In genomic region chr19:1446713-1447564, GRCh38 we compare ENCODE assay signal across 1 cellular context.
TF ChIP-seq lines count a peak whose summit lies in the region.

No MANE protein-coding gene starts in this region.

TF ChIP-seq in WTC11, 78 proteins besides CTCF, POLR2A, EP300 and RAD21 (continued from another document and continues in another):
- TF ChIP-seq ATF2 (CRISPR knock-in tag; IDR thresholded peaks at IDR 0.05; ENCODE audit: borderline replicate concordance, low read depth) (no peak), ETV6 (CRISPR knock-in tag; IDR thresholded peaks at IDR 0.05) (peak; percentile 62; the same call in 1 of the 2 replicates), MYBL2 (CRISPR knock-in tag; IDR thresholded peaks at IDR 0.05) (peak; percentile 88; the same call in 1 of the 2 replicates), ZBTB21 (CRISPR knock-in tag; IDR thresholded peaks at IDR 0.05; ENCODE audit: borderline replicate concordance) (peak; percentile 85), ZNF263 (CRISPR knock-in tag; IDR thresholded peaks at IDR 0.05; ENCODE audit: low read depth) (0 out of 2 replicates have a peak, but pooled peaks have one; percentile 42), JUN (CRISPR knock-in tag; IDR thresholded peaks at IDR 0.05) (peak; percentile 94), AFF4 (CRISPR knock-in tag; IDR thresholded peaks at IDR 0.05; ENCODE audit: borderline replicate concordance) (no peak), ESRRA (CRISPR knock-in tag; IDR thresholded peaks at IDR 0.05; ENCODE audit: borderline replicate concordance) (peak; percentile 91; the same call in 1 of the 2 replicates), NR1H2 (CRISPR knock-in tag; IDR thresholded peaks at IDR 0.05) (0 out of 2 replicates have a peak, but pooled peaks have one; percentile 61), NFYB (CRISPR knock-in tag; conservative IDR thresholded peaks at IDR 0.05; ENCODE audit: low read depth) (no peak; the same call in 1 of the 2 replicates), ZBTB43 (CRISPR knock-in tag; IDR thresholded peaks at IDR 0.05) (peak; percentile 72; the same call in 1 of the 2 replicates), NFATC4 (CRISPR knock-in tag; IDR thresholded peaks at IDR 0.05) (no peak), ATF1 (CRISPR knock-in tag; IDR thresholded peaks at IDR 0.05) (no peak), STAT6 (CRISPR knock-in tag; conservative IDR thresholded peaks at IDR 0.05; ENCODE audit: low read depth) (no peak), ZSCAN18 (CRISPR knock-in tag; IDR thresholded peaks at IDR 0.05) (no peak), HMGXB4 (CRISPR knock-in tag; IDR thresholded peaks at IDR 0.05) (peak; percentile 44), NR3C1 (CRISPR knock-in tag; conservative IDR thresholded peaks at IDR 0.05; ENCODE audit: low read depth) (no peak), CBFB (CRISPR knock-in tag; IDR thresholded peaks at IDR 0.05; ENCODE audit: low read depth) (no peak), ZNF416 (CRISPR knock-in tag; IDR thresholded peaks at IDR 0.05) (no peak), TP53 (CRISPR knock-in tag; IDR thresholded peaks at IDR 0.05) (peak; percentile 85; the same call in 1 of the 2 replicates), RELA (CRISPR knock-in tag; IDR thresholded peaks at IDR 0.05; ENCODE audit: borderline replicate concordance) (no peak), JAZF1 (CRISPR knock-in tag; IDR thresholded peaks at IDR 0.05) (no peak), NFE2L1 (CRISPR knock-in tag; IDR thresholded peaks at IDR 0.05) (0 out of 2 replicates have a peak, but pooled peaks have one; percentile 29), ZNF317 (CRISPR knock-in tag; IDR thresholded peaks at IDR 0.05; ENCODE audit: borderline replicate concordance, low read depth) (no peak), USF2 (CRISPR knock-in tag; IDR thresholded peaks at IDR 0.05) (no peak)
- TF ChIP-seq, protein P1, sequence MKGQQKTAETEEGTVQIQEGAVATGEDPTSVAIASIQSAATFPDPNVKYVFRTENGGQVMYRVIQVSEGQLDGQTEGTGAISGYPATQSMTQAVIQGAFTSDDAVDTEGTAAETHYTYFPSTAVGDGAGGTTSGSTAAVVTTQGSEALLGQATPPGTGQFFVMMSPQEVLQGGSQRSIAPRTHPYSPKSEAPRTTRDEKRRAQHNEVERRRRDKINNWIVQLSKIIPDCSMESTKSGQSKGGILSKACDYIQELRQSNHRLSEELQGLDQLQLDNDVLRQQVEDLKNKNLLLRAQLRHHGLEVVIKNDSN (CRISPR knock-in tag; IDR thresholded peaks at IDR 0.05) = peak; percentile 73
- TF ChIP-seq, protein P2, sequence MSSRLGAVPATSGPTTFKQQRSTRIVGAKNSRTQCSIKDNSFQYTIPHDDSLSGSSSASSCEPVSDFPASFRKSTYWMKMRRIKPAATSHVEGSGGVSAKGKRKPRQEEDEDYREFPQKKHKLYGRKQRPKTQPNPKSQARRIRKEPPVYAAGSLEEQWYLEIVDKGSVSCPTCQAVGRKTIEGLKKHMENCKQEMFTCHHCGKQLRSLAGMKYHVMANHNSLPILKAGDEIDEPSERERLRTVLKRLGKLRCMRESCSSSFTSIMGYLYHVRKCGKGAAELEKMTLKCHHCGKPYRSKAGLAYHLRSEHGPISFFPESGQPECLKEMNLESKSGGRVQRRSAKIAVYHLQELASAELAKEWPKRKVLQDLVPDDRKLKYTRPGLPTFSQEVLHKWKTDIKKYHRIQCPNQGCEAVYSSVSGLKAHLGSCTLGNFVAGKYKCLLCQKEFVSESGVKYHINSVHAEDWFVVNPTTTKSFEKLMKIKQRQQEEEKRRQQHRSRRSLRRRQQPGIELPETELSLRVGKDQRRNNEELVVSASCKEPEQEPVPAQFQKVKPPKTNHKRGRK (CRISPR knock-in tag; IDR thresholded peaks at IDR 0.05; ENCODE audit: borderline replicate concordance) = no peak
- TF ChIP-seq, protein P3, sequence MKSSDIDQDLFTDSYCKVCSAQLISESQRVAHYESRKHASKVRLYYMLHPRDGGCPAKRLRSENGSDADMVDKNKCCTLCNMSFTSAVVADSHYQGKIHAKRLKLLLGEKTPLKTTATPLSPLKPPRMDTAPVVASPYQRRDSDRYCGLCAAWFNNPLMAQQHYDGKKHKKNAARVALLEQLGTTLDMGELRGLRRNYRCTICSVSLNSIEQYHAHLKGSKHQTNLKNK (CRISPR knock-in tag; IDR thresholded peaks at IDR 0.05) = no peak
- TF ChIP-seq, protein P4, sequence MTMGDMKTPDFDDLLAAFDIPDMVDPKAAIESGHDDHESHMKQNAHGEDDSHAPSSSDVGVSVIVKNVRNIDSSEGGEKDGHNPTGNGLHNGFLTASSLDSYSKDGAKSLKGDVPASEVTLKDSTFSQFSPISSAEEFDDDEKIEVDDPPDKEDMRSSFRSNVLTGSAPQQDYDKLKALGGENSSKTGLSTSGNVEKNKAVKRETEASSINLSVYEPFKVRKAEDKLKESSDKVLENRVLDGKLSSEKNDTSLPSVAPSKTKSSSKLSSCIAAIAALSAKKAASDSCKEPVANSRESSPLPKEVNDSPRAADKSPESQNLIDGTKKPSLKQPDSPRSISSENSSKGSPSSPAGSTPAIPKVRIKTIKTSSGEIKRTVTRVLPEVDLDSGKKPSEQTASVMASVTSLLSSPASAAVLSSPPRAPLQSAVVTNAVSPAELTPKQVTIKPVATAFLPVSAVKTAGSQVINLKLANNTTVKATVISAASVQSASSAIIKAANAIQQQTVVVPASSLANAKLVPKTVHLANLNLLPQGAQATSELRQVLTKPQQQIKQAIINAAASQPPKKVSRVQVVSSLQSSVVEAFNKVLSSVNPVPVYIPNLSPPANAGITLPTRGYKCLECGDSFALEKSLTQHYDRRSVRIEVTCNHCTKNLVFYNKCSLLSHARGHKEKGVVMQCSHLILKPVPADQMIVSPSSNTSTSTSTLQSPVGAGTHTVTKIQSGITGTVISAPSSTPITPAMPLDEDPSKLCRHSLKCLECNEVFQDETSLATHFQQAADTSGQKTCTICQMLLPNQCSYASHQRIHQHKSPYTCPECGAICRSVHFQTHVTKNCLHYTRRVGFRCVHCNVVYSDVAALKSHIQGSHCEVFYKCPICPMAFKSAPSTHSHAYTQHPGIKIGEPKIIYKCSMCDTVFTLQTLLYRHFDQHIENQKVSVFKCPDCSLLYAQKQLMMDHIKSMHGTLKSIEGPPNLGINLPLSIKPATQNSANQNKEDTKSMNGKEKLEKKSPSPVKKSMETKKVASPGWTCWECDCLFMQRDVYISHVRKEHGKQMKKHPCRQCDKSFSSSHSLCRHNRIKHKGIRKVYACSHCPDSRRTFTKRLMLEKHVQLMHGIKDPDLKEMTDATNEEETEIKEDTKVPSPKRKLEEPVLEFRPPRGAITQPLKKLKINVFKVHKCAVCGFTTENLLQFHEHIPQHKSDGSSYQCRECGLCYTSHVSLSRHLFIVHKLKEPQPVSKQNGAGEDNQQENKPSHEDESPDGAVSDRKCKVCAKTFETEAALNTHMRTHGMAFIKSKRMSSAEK (CRISPR knock-in tag; IDR thresholded peaks at IDR 0.05; ENCODE audit: borderline replicate concordance) = no peak
- TF ChIP-seq, protein P5, sequence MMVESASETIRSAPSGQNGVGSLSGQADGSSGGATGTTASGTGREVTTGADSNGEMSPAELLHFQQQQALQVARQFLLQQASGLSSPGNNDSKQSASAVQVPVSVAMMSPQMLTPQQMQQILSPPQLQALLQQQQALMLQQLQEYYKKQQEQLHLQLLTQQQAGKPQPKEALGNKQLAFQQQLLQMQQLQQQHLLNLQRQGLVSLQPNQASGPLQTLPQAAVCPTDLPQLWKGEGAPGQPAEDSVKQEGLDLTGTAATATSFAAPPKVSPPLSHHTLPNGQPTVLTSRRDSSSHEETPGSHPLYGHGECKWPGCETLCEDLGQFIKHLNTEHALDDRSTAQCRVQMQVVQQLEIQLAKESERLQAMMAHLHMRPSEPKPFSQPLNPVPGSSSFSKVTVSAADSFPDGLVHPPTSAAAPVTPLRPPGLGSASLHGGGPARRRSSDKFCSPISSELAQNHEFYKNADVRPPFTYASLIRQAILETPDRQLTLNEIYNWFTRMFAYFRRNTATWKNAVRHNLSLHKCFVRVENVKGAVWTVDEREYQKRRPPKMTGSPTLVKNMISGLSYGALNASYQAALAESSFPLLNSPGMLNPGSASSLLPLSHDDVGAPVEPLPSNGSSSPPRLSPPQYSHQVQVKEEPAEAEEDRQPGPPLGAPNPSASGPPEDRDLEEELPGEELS (CRISPR knock-in tag; IDR thresholded peaks at IDR 0.05) = peak; percentile 96
